ENCODE assay signal across 8 cellular contexts in the genomic region with DNA sequence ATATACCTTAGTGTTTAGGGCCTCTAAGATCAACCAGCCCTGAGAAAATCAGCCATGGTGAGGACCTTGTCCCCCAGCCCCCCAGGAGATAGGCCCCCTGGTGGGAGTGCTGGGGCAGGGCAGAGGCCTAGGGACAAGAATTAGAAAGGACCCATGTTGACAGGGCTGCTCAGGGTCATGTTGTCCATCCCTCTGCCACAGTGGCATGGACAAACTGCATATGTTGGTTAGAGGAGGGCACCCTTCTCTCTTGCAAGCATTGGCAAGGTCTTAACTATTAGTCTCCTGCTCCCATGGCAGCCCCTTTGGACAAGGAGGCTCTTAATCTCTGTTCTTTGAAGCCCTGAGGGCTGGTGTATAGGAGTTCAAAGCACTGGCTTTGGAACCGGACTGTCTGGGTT. TPM values are rescaled to one million over a fixed set of nuclear protein-coding genes. Genes with fewer than 3 reads are reported as not detected.
A peak's percentile ranks its signal among the peaks of the same experiment; 100 is the strongest.
DNase-seq lines count a peak whose midpoint lies in the region; ATAC-seq and TF ChIP-seq lines count a peak whose summit lies in the region.
"Had no signal": no experiment of that assay in that cellular context is flagged by ENCODE, and none has a peak within 500 bp of the region (broad histone marks: within the 10 kb centered on the region; RNA-seq: fewer than 3 reads in every experiment).

No MANE protein-coding gene starts in this region.

- H3K4me3 ChIP-seq in colonic mucosa (no peak overlapping the region), spleen (peak overlapping the region in 5 of 8 donors; percentile 70 to 98 (median 89))

- intact Hi-C loops in colonic mucosa (cut with DNase I), result no loop called here
- intact Hi-C loops in spleen (cut with DNase I; ENCODE audit: low total_unique reads), result no loop called here

- no peak for ATAC-seq in HG02970 (IDR thresholded peaks at IDR 0.05; ENCODE audit: low FRiP score, unreplicated experiment)

- WGBS in spleen, 5 donors, result 14 to 49% (median 45%) methylated on average over 1 of the region's 1 CpG; no CpG with 5 or more reads in 1 of the 5 donors

- H3K27me3 ChIP-seq in colonic mucosa (no peaks in the 10 kb centered on the region), spleen (replicated peaks in 1 of 7) (no peaks in the 10 kb centered on the region)
- H3K27me3 ChIP-seq: right lobe of liver had no signal

- H3K9me3 ChIP-seq in colonic mucosa (no peaks in the 10 kb centered on the region), spleen (no peaks in the 10 kb centered on the region)
- H3K9me3 ChIP-seq: right lobe of liver had no signal

- peak; percentile 58 for DNase-seq in OCI-M1 (lab: John Stamatoyannopoulos, UW)
- no peak for DNase-seq in colonic mucosa
- peak; percentile 70 for DNase-seq in spleen
- no peak for DNase-seq in kidney tubule cell (ENCODE audit: low spot score)
- DNase-seq in NCI-H524 (lab: John Stamatoyannopoulos, UW), result no peak

- peak; percentile 65 for TF ChIP-seq CTCF in GM12873 (IDR thresholded peaks at IDR 0.05; ENCODE audit: insufficient read depth, low read depth, low read length, missing control alignments)
- no peak for TF ChIP-seq CTCF in colonic mucosa (IDR thresholded peaks at IDR 0.05)
- TF ChIP-seq CTCF in spleen (IDR thresholded peaks at IDR 0.05 in 8 of 11, conservative IDR thresholded peaks at IDR 0.05 in 3 of 11), result peak in 4 of 11 experiments; percentile 15 to 54 (median 32)

- H3K4me1 ChIP-seq in colonic mucosa (peaks cover 5% of the 10 kb centered on the region), spleen (peaks cover 52 to 92% (median 84%) of the 10 kb centered on the region in 6 donors)

- H3K9ac ChIP-seq in colonic mucosa (ENCODE audit: low read depth in 2 of 2, low read length in 2 of 2), result peak overlapping the region; percentile 31 to 74

- no peak for TF ChIP-seq POLR2A in spleen (IDR thresholded peaks at IDR 0.05)

- peak overlapping the region; percentile 80 for H3K27ac ChIP-seq in colonic mucosa
- peak overlapping the region; percentile 87 to 99 (median 96) for H3K27ac ChIP-seq in spleen

- H3K36me3 ChIP-seq in colonic mucosa, result no peaks in the 10 kb centered on the region
- peaks cover 0 to 43% (median 9%) of the 10 kb centered on the region in 6 donors for H3K36me3 ChIP-seq in spleen
- H3K36me3 ChIP-seq: right lobe of liver had no signal

RNA-seq across cellular contexts. Expression of a gene that starts 0.8 kb away (rescaled TPM):
- total RNA-seq in colonic mucosa (10 to 100 TPM; 44.8 to 48.1 TPM), spleen (100 to 1,000 TPM; 314 to 431 (median 423) TPM)
- 100 to 1,000 TPM; 398 to 713 (median 604) TPM for polyA plus RNA-seq in spleen

RNA-seq across cellular contexts. Expression of a gene that starts 6.6 kb away (rescaled TPM):
- total RNA-seq in colonic mucosa (100 to 1,000 TPM; 114 to 206 TPM), spleen (100 to 1,000 TPM in 6 of 7 donors, 10 to 100 TPM in 1; 79.2 to 364 (median 116) TPM)
- polyA plus RNA-seq in spleen, result 100 to 1,000 TPM; 181 to 323 (median 242) TPM

RNA-seq across cellular contexts. Expression of a gene that starts 6.8 kb away (rescaled TPM):
- total RNA-seq in colonic mucosa, result not detected
- total RNA-seq in spleen, result not detected
- polyA plus RNA-seq in spleen, result not detected
- total RNA-seq: right lobe of liver had no signal

RNA-seq across cellular contexts. Expression of a gene that starts 20.1 kb away (rescaled TPM):
- total RNA-seq in colonic mucosa (100 to 1,000 TPM; 233 to 323 TPM), spleen (100 to 1,000 TPM; 127 to 143 (median 133) TPM)
- polyA plus RNA-seq in spleen, result 100 to 1,000 TPM; 166 to 199 (median 177) TPM

RNA-seq across cellular contexts. Expression of a gene that starts 20.3 kb away (rescaled TPM):
- 10 to 100 TPM; 27.2 to 62.3 TPM for total RNA-seq in colonic mucosa
- 10 to 100 TPM; 19.9 to 56.3 (median 44.0) TPM for total RNA-seq in spleen
- 10 to 100 TPM; 23.6 to 38.3 (median 37.1) TPM for polyA plus RNA-seq in spleen

Comparison
In these comparisons a context has a peak if more than half of its experiments do, and no peak if none do; other contexts are left out.
1. DNase-seq: peak in OCI-M1 (single experiment) and spleen (single experiment); none in colonic mucosa (single experiment), kidney tubule cell (single experiment) and NCI-H524 (0 of 2).
2. RNA of a gene that starts 0.8 kb away (total RNA-seq): 314 to 431 TPM in spleen; 44.8 to 48.1 TPM in colonic mucosa; every median in the first group is over 4 times any median in the second.